18 cellular contexts compared by ENCODE assay signal in genomic region chr12:120870415-120870814, GRCh38.
"Had no signal": no experiment of that assay in that cellular context is flagged by ENCODE, and none has a peak within 500 bp of the region (broad histone marks: within the 10 kb centered on the region; RNA-seq: fewer than 3 reads in every experiment).

No MANE protein-coding gene starts in this region.

- ATAC-seq: heart left ventricle, natural killer cell, pancreas, right cardiac atrium had no signal

- H3K9me3 Mint-ChIP-seq: natural killer cell; stimulated activated naive CD8-positive, alpha-beta T cell treated with anti-CD3 and anti-CD28 coated beads, Interleukin-15, Interleukin-2, amounts not matched to agents 100 ng/mL and 50 ng/mL, for 24 hours had no signal

- H3K27me3 ChIP-seq: esophagus muscularis mucosa, heart left ventricle, pancreas had no signal

- H3K27ac ChIP-seq: coronary artery, esophagus muscularis mucosa, heart left ventricle, pancreas, thoracic aorta had no signal

- H3K27me3 Mint-ChIP-seq: progenitor cell of endocrine pancreas; stimulated activated naive CD8-positive, alpha-beta T cell treated with anti-CD3 and anti-CD28 coated beads, Interleukin-15, Interleukin-2, amounts not matched to agents 100 ng/mL and 50 ng/mL, for 24 hours had no signal

- H3K36me3 Mint-ChIP-seq: natural killer cell had no signal

- DNase-seq: central memory CD4-positive, alpha-beta T cell; effector CD4-positive, alpha-beta T cell; heart left ventricle; hippocampal formation; kidney glomerular epithelial cell; mesendoderm; natural killer cell; occipital lobe; pancreas; right cardiac atrium; small intestine; stimulated activated CD4-positive, alpha-beta T cell treated with anti-CD3 and anti-CD28 coated beads, Interleukin-12 subunit alpha, Interleukin-12 subunit beta, amount 100 ng/mL, for 4 hours; trophoblast cell had no signal

- H3K4me3 Mint-ChIP-seq: natural killer cell; stimulated activated naive CD8-positive, alpha-beta T cell treated with anti-CD3 and anti-CD28 coated beads, Interleukin-15, Interleukin-2, amounts not matched to agents 100 ng/mL and 50 ng/mL, for 24 hours had no signal

- H3K27ac Mint-ChIP-seq: natural killer cell; progenitor cell of endocrine pancreas; stimulated activated naive CD8-positive, alpha-beta T cell treated with anti-CD3 and anti-CD28 coated beads, Interleukin-15, Interleukin-2, amounts not matched to agents 100 ng/mL and 50 ng/mL, for 24 hours had no signal

- H3K36me3 ChIP-seq: esophagus muscularis mucosa, pancreas, thoracic aorta had no signal

- H3K9me3 ChIP-seq: esophagus muscularis mucosa, heart left ventricle, pancreas, thoracic aorta had no signal

- H3K4me3 ChIP-seq: coronary artery, esophagus muscularis mucosa, heart left ventricle, pancreas, thoracic aorta had no signal
